ENCODE assay signal across 1 cellular context in the genomic region with DNA sequence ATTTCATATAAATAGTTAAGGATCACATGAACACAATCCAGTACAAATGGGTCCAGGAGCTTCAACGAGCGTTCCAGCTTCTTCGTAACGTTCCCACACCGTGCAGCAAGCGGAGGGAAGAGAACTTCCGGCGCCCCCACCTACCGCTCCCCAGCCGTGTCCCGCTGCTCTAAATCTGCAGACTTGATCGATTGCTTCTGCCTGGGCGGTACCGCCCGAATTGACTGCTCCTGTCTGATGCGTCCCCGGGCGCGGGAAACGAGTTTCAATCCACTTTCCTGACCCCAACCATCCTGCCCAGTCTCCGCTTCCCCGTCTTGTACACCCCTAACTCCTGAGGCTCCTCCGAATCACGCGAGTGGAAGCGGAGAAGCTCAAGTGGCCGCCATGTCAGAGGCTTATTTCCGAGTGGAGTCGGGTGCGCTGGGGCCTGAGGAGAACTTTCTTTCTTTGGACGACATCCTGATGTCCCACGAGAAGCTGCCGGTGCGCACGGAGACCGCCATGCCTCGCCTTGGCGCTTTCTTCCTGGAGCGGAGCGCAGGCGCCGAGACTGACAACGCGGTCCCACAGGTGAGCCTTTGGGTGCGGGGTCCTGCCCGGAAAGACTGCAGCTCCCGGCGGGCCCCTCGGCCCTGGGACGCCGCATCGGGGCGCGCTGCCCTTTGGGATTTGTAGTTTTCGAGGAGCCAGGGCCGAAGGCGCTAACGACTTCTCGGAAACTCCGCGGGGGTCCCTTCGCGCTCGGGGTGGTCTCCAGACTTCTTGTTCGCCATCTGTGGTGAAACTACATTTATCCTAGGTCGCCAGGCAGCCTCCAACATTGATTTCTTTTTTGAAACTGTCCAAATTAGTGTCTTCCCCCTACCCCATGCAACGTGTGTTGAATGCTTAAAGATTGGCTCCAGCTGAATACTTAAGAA.
A peak's percentile ranks its signal among the peaks of the same experiment; 100 is the strongest.
TF ChIP-seq lines count a peak whose summit lies in the region.

A gene (plus strand): TSS at position 257 of the 923 bp plus-strand sequence. CDS start 131 bp downstream, at position 388.

TF ChIP-seq in GM12878, 131 proteins besides CTCF, POLR2A, EP300 and RAD21 (continued from another document):
- TF ChIP-seq, protein P1, sequence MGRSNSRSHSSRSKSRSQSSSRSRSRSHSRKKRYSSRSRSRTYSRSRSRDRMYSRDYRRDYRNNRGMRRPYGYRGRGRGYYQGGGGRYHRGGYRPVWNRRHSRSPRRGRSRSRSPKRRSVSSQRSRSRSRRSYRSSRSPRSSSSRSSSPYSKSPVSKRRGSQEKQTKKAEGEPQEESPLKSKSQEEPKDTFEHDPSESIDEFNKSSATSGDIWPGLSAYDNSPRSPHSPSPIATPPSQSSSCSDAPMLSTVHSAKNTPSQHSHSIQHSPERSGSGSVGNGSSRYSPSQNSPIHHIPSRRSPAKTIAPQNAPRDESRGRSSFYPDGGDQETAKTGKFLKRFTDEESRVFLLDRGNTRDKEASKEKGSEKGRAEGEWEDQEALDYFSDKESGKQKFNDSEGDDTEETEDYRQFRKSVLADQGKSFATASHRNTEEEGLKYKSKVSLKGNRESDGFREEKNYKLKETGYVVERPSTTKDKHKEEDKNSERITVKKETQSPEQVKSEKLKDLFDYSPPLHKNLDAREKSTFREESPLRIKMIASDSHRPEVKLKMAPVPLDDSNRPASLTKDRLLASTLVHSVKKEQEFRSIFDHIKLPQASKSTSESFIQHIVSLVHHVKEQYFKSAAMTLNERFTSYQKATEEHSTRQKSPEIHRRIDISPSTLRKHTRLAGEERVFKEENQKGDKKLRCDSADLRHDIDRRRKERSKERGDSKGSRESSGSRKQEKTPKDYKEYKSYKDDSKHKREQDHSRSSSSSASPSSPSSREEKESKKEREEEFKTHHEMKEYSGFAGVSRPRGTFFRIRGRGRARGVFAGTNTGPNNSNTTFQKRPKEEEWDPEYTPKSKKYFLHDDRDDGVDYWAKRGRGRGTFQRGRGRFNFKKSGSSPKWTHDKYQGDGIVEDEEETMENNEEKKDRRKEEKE (IDR thresholded peaks at IDR 0.05), result no peak
- TF ChIP-seq, protein P2, sequence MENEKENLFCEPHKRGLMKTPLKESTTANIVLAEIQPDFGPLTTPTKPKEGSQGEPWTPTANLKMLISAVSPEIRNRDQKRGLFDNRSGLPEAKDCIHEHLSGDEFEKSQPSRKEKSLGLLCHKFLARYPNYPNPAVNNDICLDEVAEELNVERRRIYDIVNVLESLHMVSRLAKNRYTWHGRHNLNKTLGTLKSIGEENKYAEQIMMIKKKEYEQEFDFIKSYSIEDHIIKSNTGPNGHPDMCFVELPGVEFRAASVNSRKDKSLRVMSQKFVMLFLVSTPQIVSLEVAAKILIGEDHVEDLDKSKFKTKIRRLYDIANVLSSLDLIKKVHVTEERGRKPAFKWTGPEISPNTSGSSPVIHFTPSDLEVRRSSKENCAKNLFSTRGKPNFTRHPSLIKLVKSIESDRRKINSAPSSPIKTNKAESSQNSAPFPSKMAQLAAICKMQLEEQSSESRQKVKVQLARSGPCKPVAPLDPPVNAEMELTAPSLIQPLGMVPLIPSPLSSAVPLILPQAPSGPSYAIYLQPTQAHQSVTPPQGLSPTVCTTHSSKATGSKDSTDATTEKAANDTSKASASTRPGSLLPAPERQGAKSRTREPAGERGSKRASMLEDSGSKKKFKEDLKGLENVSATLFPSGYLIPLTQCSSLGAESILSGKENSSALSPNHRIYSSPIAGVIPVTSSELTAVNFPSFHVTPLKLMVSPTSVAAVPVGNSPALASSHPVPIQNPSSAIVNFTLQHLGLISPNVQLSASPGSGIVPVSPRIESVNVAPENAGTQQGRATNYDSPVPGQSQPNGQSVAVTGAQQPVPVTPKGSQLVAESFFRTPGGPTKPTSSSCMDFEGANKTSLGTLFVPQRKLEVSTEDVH (IDR thresholded peaks at IDR 0.05; ENCODE audit: low read depth, partially characterized antibody), result peak; percentile 97
